In genomic region chr1:11528636-11529121, GRCh38 we compare ENCODE assay signal across 14 cellular contexts. TPM values are rescaled to one million over a fixed set of nuclear protein-coding genes. Genes with fewer than 3 reads are reported as not detected.
"Had no signal": no experiment of that assay in that cellular context is flagged by ENCODE, and none has a peak within 500 bp of the region (broad histone marks: within the 10 kb centered on the region; RNA-seq: fewer than 3 reads in every experiment).

No MANE protein-coding gene starts in this region.

- H3K4me1 ChIP-seq: ascending aorta, heart left ventricle, left ventricle myocardium inferior, pancreas had no signal

- H3K27ac ChIP-seq: ascending aorta, coronary artery, heart left ventricle, left ventricle myocardium inferior, pancreas had no signal

- H3K4me3 ChIP-seq: ascending aorta, coronary artery, heart left ventricle, left ventricle myocardium inferior, pancreas had no signal

- H3K9me3 ChIP-seq: ascending aorta, heart left ventricle, left ventricle myocardium inferior, pancreas had no signal

- H3K27me3 ChIP-seq: ascending aorta, pancreas had no signal

- ATAC-seq: heart left ventricle, pancreas had no signal

- H3K4me1 Mint-ChIP-seq: neural crest cell had no signal

- H3K9me3 Mint-ChIP-seq: neural crest cell had no signal

- H3K4me3 Mint-ChIP-seq: neural crest cell had no signal

- H3K36me3 ChIP-seq: ascending aorta, heart left ventricle, left ventricle myocardium inferior, pancreas had no signal

- DNase-seq: caudate nucleus; effector CD4-positive, alpha-beta T cell; heart left ventricle; left ventricle myocardium inferior; mesenchymal stem cell; pancreas; stimulated activated CD4-positive, alpha-beta T cell treated with anti-CD3 and anti-CD28 coated beads, Interleukin-15, amount 100 ng/mL, for 24 hours; stimulated activated CD4-positive, alpha-beta T cell treated with anti-CD3 and anti-CD28 coated beads, Interleukin-4, amount 100 ng/mL, for 4 hours; T-helper 9 cell had no signal

RNA-seq across cellular contexts. Expression of gene DISP3, which starts 49.7 kb away (rescaled TPM):
- total RNA-seq: ascending aorta, fibroblast of lung, left ventricle myocardium inferior had no signal
- polyA plus RNA-seq: keratinocyte had no signal
